In the genomic region with DNA sequence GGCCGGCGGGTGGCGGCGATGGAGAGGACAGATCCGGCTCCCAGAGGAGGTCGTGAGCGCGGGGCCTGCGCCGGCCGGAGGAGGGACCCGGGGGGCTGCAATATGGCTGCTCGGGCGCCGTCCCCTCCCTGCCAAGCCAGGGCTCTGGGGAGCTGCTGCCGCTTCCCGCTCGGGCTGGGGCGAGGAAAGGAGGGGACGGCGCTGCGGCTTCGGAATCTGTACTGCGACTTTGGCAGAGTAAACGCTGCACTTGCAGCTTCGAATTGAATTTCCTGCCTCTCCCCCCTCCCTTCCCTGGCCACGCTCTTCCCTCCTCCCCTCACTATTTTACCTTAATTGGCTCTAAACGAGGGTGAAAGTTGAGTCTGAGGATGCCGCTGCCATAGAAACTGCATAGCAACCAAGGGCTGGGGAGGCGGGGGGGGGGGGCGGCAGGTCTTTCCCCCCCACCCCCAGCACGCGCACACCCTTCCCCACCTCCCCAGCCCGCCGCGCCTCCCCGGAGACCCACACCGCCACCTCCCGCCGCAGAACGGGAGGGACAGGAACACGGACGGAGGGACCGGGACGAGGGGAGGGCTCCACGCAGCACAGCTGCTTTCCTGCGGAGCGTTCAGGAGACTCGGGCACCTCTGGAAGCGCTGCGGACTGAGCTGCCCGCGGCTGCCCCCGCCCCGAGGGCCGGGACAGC, we compare ENCODE assay signal across 8 cellular contexts.
DNase-seq lines count a peak whose midpoint lies in the region; ATAC-seq and TF ChIP-seq lines count a peak whose summit lies in the region.

No MANE protein-coding gene starts in this region.

- DNase-seq in COLO668 (lab: John Stamatoyannopoulos, UW; ENCODE audit: unreplicated experiment) (peak; percentile 49), NCI-H774 (lab: John Stamatoyannopoulos, UW) (peak; percentile 70), adrenal gland (peak in 5 of 7 donors; percentile 13 to 60 (median 29)), iPS DF 6.9 (ENCODE audit: low read depth, low spot score) (no peak), skeletal muscle cell (ENCODE audit: low read depth) (no peak), dedifferentiated amniotic fluid mesenchymal stem cell (ENCODE audit: extremely low spot score) (no peak)

- H3K36me3 ChIP-seq in adrenal gland (replicated peaks in 1 of 2): no peaks in the 10 kb centered on the region
- H3K36me3 ChIP-seq in iPS DF 6.9 (ENCODE audit: control insufficient read depth, insufficient read depth, low read length): no peaks in the 10 kb centered on the region

- H3K4me3 ChIP-seq in adrenal gland: peak overlapping the region in 2 of 4 donors; percentile 23 to 56
- H3K4me3 ChIP-seq in iPS DF 6.9 (ENCODE audit: low read length): peak overlapping the region; percentile 66; the same call in 1 of the 2 replicates
- peak overlapping the region; percentile 48 for H3K4me3 ChIP-seq in skeletal muscle cell (ENCODE audit: low read depth, low read length)

- no peaks in the 10 kb centered on the region for H3K9me3 ChIP-seq in adrenal gland (replicated peaks in 1 of 3)
- no peaks in the 10 kb centered on the region; the same call in 1 of the 2 replicates for H3K9me3 ChIP-seq in iPS DF 6.9 (ENCODE audit: control insufficient read depth, insufficient read depth, low read length)

- H3K27ac ChIP-seq in adrenal gland (peak overlapping the region in 1 of 5 donors; percentile 5), iPS DF 6.9 (ENCODE audit: low read length) (no peak overlapping the region)

- no peak for TF ChIP-seq CTCF in adrenal gland (IDR thresholded peaks at IDR 0.05)

- H3K4me1 ChIP-seq in adrenal gland (replicated peaks in 1 of 2): peaks cover 8 to 11% of the 10 kb centered on the region in 2 donors
- H3K4me1 ChIP-seq in iPS DF 6.9 (ENCODE audit: control insufficient read depth, insufficient read depth, low read length): no peaks in the 10 kb centered on the region

- 0 to 1% (median 1%) methylated on average over 12 to 56 of the region's 56 CpGs for WGBS in adrenal gland, 4 donors
- no CpG with 5 or more reads among the region's 56 CpGs for WGBS in iPS DF 6.9 (ENCODE audit: insufficient coverage, insufficient read length)

- H3K27me3 ChIP-seq in adrenal gland (peaks cover 17% of the 10 kb centered on the region), iPS DF 6.9 (ENCODE audit: control insufficient read depth, insufficient read depth, low read length) (no peaks in the 10 kb centered on the region)

- peak; percentile 59 for ATAC-seq in GM21717 (IDR thresholded peaks at IDR 0.05; ENCODE audit: unreplicated experiment)
- no peak for ATAC-seq in HG03280 (IDR thresholded peaks at IDR 0.05; ENCODE audit: unreplicated experiment)

- no peak for TF ChIP-seq POLR2A in adrenal gland (IDR thresholded peaks at IDR 0.05)

- intact Hi-C loops in adrenal gland (cut with DNase I): no loop called here

Comparison
In these comparisons a context has a peak if more than half of its experiments do, and no peak if none do; other contexts are left out.
1. DNase-seq: peak in COLO668 (single experiment), NCI-H774 (single experiment) and adrenal gland (5 of 7); none in iPS DF 6.9 (single experiment), skeletal muscle cell (single experiment) and dedifferentiated amniotic fluid mesenchymal stem cell (single experiment).